Comparison of ENCODE assay signal across 1 cellular context in genomic region chr5:110884005-110884404, GRCh38.
TF ChIP-seq lines count a peak whose summit lies in the region.

No MANE protein-coding gene starts in this region.

TF ChIP-seq in GM23338, 12 proteins besides CTCF, POLR2A, EP300 and RAD21 (continued from another document):
- TF ChIP-seq ZNF462 (CRISPR knock-in tag; IDR thresholded peaks at IDR 0.05) = no peak
- TF ChIP-seq JUNB (IDR thresholded peaks at IDR 0.05; ENCODE audit: unreplicated experiment) = no peak
- no peak for TF ChIP-seq EZH2phosphoT487 (IDR thresholded peaks at IDR 0.05; ENCODE audit: unreplicated experiment)
- TF ChIP-seq EZH2 (IDR thresholded peaks at IDR 0.05; ENCODE audit: low read depth, unreplicated experiment) = no peak
- no peak for TF ChIP-seq ZNF114 (CRISPR knock-in tag; IDR thresholded peaks at IDR 0.05)
- no peak for TF ChIP-seq ETS1 (IDR thresholded peaks at IDR 0.05)
